9 cellular contexts compared by ENCODE assay signal in the genomic region with DNA sequence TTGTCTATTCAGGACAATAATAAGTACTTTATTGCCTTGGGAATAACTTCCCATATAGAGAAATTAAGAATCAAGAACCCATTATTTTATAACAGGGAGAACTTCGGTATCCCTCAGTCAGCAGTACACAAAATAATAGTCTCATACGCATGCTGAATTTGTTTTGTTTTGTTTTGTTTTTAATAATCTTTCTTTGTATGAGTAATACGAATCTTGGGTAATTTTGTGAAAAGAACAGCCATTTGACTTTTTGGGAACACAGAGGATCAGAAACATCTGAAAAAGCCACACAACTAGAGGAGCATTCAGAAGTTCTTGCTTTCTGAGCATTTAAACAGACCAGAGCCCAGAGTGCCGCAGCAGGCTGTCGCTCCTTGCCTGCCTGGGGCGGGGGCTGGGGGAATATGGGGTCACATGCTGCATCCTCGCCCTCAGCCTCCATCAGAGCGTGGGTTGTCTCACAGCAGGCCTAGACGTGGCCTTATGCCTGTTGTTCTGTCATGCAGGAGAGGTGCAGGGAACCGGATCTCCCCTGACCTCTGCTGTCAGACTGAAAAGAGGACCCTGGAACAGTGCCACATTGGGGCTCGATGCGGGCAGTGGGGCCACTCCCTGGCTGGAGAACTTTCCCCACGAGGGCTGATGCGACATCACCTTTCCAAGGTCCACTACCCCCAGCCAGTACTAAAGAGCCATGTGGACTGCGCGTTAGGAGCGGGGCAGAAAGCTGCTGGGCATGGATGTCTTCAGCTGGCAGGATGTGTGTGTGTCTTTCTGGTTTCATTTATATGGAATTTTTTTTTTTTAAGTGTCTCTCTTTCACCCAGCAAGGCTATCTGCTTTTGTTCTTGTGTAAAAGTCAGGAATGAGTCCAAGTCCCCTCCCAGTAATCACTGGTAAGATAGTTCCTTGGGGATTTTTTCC.
A peak's percentile ranks its signal among the peaks of the same experiment; 100 is the strongest.
DNase-seq lines count a peak whose midpoint lies in the region; FAIRE-seq and TF ChIP-seq lines count a peak whose summit lies in the region.
"Had no signal": no experiment of that assay in that cellular context is flagged by ENCODE, and none has a peak within 500 bp of the region (broad histone marks: within the 10 kb centered on the region; RNA-seq: fewer than 3 reads in every experiment).

No MANE protein-coding gene starts in this region.

- no peaks in the 10 kb centered on the region for H3K27me3 ChIP-seq in cardiac muscle cell
- H3K27me3 ChIP-seq in thymus (ENCODE audit: control insufficient read depth, insufficient read depth) = no peaks in the 10 kb centered on the region

- H3K4me1 Mint-ChIP-seq in activated naive CD8-positive, alpha-beta T cell (ENCODE audit: low read depth) = no peaks in the 10 kb centered on the region
- H3K4me1 Mint-ChIP-seq in activated naive CD8-positive, alpha-beta T cell treated with anti-CD3 and anti-CD28 coated beads for 36 hours = peaks cover 4% of the 10 kb centered on the region

- H3K27me3 Mint-ChIP-seq in activated naive CD8-positive, alpha-beta T cell = no peaks in the 10 kb centered on the region
- no peaks in the 10 kb centered on the region for H3K27me3 Mint-ChIP-seq in activated naive CD8-positive, alpha-beta T cell treated with anti-CD3 and anti-CD28 coated beads for 36 hours

- H3K9me3 ChIP-seq in cardiac muscle cell (ENCODE audit: low read depth) = no peaks in the 10 kb centered on the region
- H3K9me3 ChIP-seq in thymus (ENCODE audit: control insufficient read depth) = no peaks in the 10 kb centered on the region

- H3K4me3 ChIP-seq in cardiac muscle cell = no peak overlapping the region
- no peak overlapping the region for H3K4me3 ChIP-seq in thymus (ENCODE audit: low read length)

- H3K9me3 Mint-ChIP-seq in activated naive CD8-positive, alpha-beta T cell (ENCODE audit: low read depth) = no peaks in the 10 kb centered on the region
- H3K9me3 Mint-ChIP-seq in activated naive CD8-positive, alpha-beta T cell treated with anti-CD3 and anti-CD28 coated beads for 36 hours = no peaks in the 10 kb centered on the region

- no peak for FAIRE-seq in H54 (lab: Jason Lieb, UNC)

- peaks cover 2% of the 10 kb centered on the region for H3K36me3 Mint-ChIP-seq in activated naive CD8-positive, alpha-beta T cell
- no peaks in the 10 kb centered on the region for H3K36me3 Mint-ChIP-seq in activated naive CD8-positive, alpha-beta T cell treated with anti-CD3 and anti-CD28 coated beads for 36 hours

- H3K4me3 Mint-ChIP-seq in activated naive CD8-positive, alpha-beta T cell = no peak overlapping the region
- H3K4me3 Mint-ChIP-seq in activated naive CD8-positive, alpha-beta T cell treated with anti-CD3 and anti-CD28 coated beads for 36 hours = no peak overlapping the region

- H3K36me3 ChIP-seq in cardiac muscle cell (no peaks in the 10 kb centered on the region), thymus (ENCODE audit: control insufficient read depth, insufficient read depth) (no peaks in the 10 kb centered on the region)

- TF ChIP-seq POLR2A in H54 (IDR thresholded peaks at IDR 0.05; ENCODE audit: low read depth, low read length) = no peak

- H3K27ac Mint-ChIP-seq in activated naive CD8-positive, alpha-beta T cell = peak overlapping the region; percentile 16
- no peak overlapping the region for H3K27ac Mint-ChIP-seq in activated naive CD8-positive, alpha-beta T cell treated with anti-CD3 and anti-CD28 coated beads for 36 hours

- WGBS in thymus = 93% methylated on average over 17 of the region's 17 CpGs

- no peak for TF ChIP-seq CTCF in cardiac muscle cell (IDR thresholded peaks at IDR 0.05; ENCODE audit: low read depth, low read length)

- H3K27ac ChIP-seq in cardiac muscle cell (peak overlapping the region; percentile 41), thymus (ENCODE audit: low read depth) (peak overlapping the region; percentile 57)

- H3K4me1 ChIP-seq in cardiac muscle cell (ENCODE audit: low read depth) (peaks cover 18% of the 10 kb centered on the region), thymus (ENCODE audit: control insufficient read depth, insufficient read depth, low read length) (no peaks in the 10 kb centered on the region)

- no peak for DNase-seq in activated naive CD8-positive, alpha-beta T cell treated with anti-CD3 and anti-CD28 coated beads for 36 hours
- peak; percentile 24 for DNase-seq in NCI-H446 treated with DMSO at 0.1 percent for 48 hours (lab: John Stamatoyannopoulos, UW)
- peak; percentile 18 to 84 for DNase-seq in cardiac muscle cell (ENCODE audit: low read depth in 1 of 2, low spot score in 1 of 2)
- no peak for DNase-seq in NCI-H1436 treated with DMSO at 0.1 percent for 48 hours (lab: John Stamatoyannopoulos, UW)
- DNase-seq in MV-4-11 (lab: John Stamatoyannopoulos, UW) = no peak
- no peak for DNase-seq in H54 (ENCODE audit: insufficient read length, low spot score)
- DNase-seq: DND-41 had no signal

Comparison
In these comparisons a context has a peak if more than half of its experiments do, and no peak if none do; other contexts are left out.
1. DNase-seq: peak in NCI-H446 treated with DMSO at 0.1 percent for 48 hours (single experiment) and cardiac muscle cell (2 of 2); none in activated naive CD8-positive, alpha-beta T cell treated with anti-CD3 and anti-CD28 coated beads for 36 hours (single experiment), NCI-H1436 treated with DMSO at 0.1 percent for 48 hours (single experiment), MV-4-11 (single experiment) and H54 (single experiment).